8 cellular contexts compared by ENCODE assay signal in the genomic region with DNA sequence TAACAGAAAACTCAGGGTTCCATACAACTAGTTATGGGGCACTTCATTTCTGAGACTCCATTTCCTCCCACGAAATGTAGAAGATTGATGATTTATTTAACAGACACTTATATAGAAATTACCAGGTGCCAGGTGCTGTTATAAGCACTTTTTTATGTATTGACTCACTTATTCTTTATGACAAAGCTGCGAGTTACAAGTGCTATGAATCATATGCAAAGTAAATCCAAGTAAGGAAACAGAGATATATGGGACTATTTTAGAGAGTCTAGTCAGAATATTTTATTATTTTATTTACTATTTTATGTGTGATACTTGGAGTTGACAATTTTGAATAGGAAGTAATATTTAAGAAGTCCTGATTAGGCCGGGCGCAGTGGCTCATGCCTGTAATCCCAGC.
"Had no signal": no experiment of that assay in that cellular context is flagged by ENCODE, and none has a peak within 500 bp of the region (broad histone marks: within the 10 kb centered on the region; RNA-seq: fewer than 3 reads in every experiment).

No MANE protein-coding gene starts in this region.

- H3K36me3 ChIP-seq: HAP-1 had no signal

- H3K9me3 ChIP-seq: HAP-1 had no signal

- H3K4me3 ChIP-seq: GM23248, HAP-1 had no signal

- H3K27ac ChIP-seq: GM23248, HL-60 had no signal

- H2AFZ ChIP-seq: GM23248 had no signal

- H3K9ac ChIP-seq: GM23248 had no signal

- FAIRE-seq: HepG2 had no signal

- ATAC-seq: HCT116, HepG2 had no signal

- H3K4me1 ChIP-seq: HAP-1 had no signal

- DNase-seq: GM23248, GOT3, H7, HFFc6 had no signal
